1 cellular context compared by ENCODE assay signal in the genomic region with DNA sequence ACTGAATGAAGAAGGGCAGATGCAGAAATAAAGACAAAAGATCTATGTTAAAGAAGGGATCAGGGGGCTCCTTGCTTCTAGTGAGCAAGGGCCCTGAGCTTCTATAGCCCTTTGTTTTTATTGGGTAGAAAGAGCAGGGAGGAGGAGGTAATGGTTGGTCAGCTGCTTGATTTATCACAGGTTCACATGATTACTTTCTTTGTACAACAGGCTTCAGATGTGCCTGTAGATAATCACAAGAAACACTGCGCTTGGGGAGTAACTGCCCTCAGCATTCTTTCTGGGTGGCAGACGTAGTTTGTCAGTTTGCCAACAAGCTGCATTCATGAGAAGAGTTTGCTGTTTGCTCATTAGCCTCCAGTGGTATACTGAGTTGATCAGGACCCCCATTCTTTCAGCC.
A peak's percentile ranks its signal among the peaks of the same experiment; 100 is the strongest.
TF ChIP-seq lines count a peak whose summit lies in the region.

No MANE protein-coding gene starts in this region.

TF ChIP-seq in K562, 482 proteins besides CTCF, POLR2A, EP300 and RAD21:
- TF ChIP-seq ARID1B (IDR thresholded peaks at IDR 0.05), result 0 out of 2 replicates have a peak, but pooled peaks have one; percentile 15
- TF ChIP-seq MEIS2 (IDR thresholded peaks at IDR 0.05; ENCODE audit: partially characterized antibody), result peak; percentile 76
- peak; percentile 32; the same call in 1 of the 2 replicates for TF ChIP-seq SOX6 (IDR thresholded peaks at IDR 0.05)
- TF ChIP-seq CBFA2T3 (IDR thresholded peaks at IDR 0.05), result peak; percentile 42; the same call in 1 of the 2 replicates
- TF ChIP-seq ZNF324 (CRISPR knock-in tag; IDR thresholded peaks at IDR 0.05), result no peak
- TF ChIP-seq ZNF253 (CRISPR knock-in tag; conservative IDR thresholded peaks at IDR 0.05), result no peak
- TF ChIP-seq, protein P1, sequence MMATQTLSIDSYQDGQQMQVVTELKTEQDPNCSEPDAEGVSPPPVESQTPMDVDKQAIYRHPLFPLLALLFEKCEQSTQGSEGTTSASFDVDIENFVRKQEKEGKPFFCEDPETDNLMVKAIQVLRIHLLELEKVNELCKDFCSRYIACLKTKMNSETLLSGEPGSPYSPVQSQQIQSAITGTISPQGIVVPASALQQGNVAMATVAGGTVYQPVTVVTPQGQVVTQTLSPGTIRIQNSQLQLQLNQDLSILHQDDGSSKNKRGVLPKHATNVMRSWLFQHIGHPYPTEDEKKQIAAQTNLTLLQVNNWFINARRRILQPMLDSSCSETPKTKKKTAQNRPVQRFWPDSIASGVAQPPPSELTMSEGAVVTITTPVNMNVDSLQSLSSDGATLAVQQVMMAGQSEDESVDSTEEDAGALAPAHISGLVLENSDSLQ (IDR thresholded peaks at IDR 0.05), result peak; percentile 58; the same call in 1 of the 2 replicates
